Comparison of ENCODE assay signal across 22 cellular contexts in the genomic region with DNA sequence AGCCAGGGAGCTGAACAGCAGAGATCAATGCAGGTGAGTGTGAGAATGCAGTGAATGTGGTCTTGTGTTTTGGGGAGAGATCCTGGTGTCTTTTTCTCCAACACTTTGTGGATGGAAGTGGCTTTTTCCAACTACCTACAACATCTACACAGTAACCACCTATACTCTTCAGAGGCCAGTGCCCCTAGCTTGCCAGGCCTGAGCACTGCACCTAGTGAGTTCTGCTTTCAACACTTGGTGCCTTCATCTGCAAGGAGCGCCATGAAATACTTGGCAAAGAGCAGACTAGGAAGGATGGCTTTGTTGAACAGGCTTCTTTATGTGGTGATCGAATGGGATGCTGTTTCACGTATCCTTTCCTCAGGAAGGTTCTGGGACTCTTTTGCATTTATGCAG.
"Had no signal": no experiment of that assay in that cellular context is flagged by ENCODE, and none has a peak within 500 bp of the region (broad histone marks: within the 10 kb centered on the region; RNA-seq: fewer than 3 reads in every experiment).

No MANE protein-coding gene starts in this region.

- H3K27me3 ChIP-seq: sigmoid colon, testis had no signal

- H3K4me1 ChIP-seq: sigmoid colon, testis had no signal

- H3K36me3 Mint-ChIP-seq: memory B cell; stimulated activated naive B cell treated with anti-CD40 and anti-IgM and Interleukin-4, amounts not matched to agents 10 μg/mL and 1 μg/mL and 100 μg/mL, for 72 hours had no signal

- DNase-seq: activated CD4-positive, alpha-beta T cell treated with anti-CD3 and anti-CD28 coated beads for 1 hour; activated CD4-positive, alpha-beta T cell treated with anti-CD3 and anti-CD28 coated beads, Interleukin-2, amount 50 U/mL, for 1 hour; activated CD8-positive, alpha-beta T cell treated with anti-CD3 and anti-CD28 coated beads, Interleukin-2, amount 10 ng/mL, durations not matched to agents 7 days and 5 days; activated gamma-delta T cell; activated naive CD4-positive, alpha-beta T cell treated with anti-CD3 and anti-CD28 coated beads, Interleukin-2, amount 50 U/mL, for 16 hours; activated naive CD8-positive, alpha-beta T cell treated with anti-CD3 and anti-CD28 coated beads, Interleukin-2, amount 50 U/mL, for 24 hours; caudate nucleus; dermis blood vessel endothelial cell; effector CD8-positive, alpha-beta T cell; foreskin melanocyte; hippocampal formation; nephron progenitor cell; posterior cingulate gyrus; retina; sigmoid colon; stimulated activated CD4-positive, alpha-beta T cell treated with anti-CD3 and anti-CD28 coated beads, Interleukin-15, amount 100 ng/mL, for 24 hours; stimulated activated naive B cell treated with anti-CD40 and anti-IgM and Interleukin-4, amounts not matched to agents 10 μg/mL and 1 μg/mL and 100 μg/mL, for 72 hours; T-helper 1 cell; testis had no signal

- H3K27ac Mint-ChIP-seq: activated CD8-positive, alpha-beta T cell treated with anti-CD3 and anti-CD28 coated beads, Interleukin-2, amount 10 ng/mL, durations not matched to agents 7 days and 5 days; activated naive CD8-positive, alpha-beta T cell treated with anti-CD3 and anti-CD28 coated beads, Interleukin-2, amount 50 U/mL, for 24 hours; activated T-helper 1 cell treated with anti-CD3 and anti-CD28 coated beads, Interleukin-12 subunit alpha, Interleukin-12 subunit beta, Interleukin-2, Interleukin-4 antibody, amounts not matched to agents 30 ng/mL and 10 ng/mL and 1 ng/mL, durations not matched to agents 14 hours and 24 hours and 36 hours; memory B cell; nephron progenitor cell; stimulated activated naive B cell treated with anti-CD40 and anti-IgM and Interleukin-4, amounts not matched to agents 10 μg/mL and 1 μg/mL and 100 μg/mL, for 72 hours had no signal

- H3K4me3 Mint-ChIP-seq: activated CD8-positive, alpha-beta T cell treated with anti-CD3 and anti-CD28 coated beads, Interleukin-2, amount 10 ng/mL, durations not matched to agents 7 days and 5 days; activated naive CD8-positive, alpha-beta T cell treated with anti-CD3 and anti-CD28 coated beads, Interleukin-2, amount 50 U/mL, for 24 hours; activated T-helper 1 cell treated with anti-CD3 and anti-CD28 coated beads, Interleukin-12 subunit alpha, Interleukin-12 subunit beta, Interleukin-2, Interleukin-4 antibody, amounts not matched to agents 30 ng/mL and 10 ng/mL and 1 ng/mL, durations not matched to agents 14 hours and 24 hours and 36 hours; memory B cell; nephron progenitor cell; stimulated activated naive B cell treated with anti-CD40 and anti-IgM and Interleukin-4, amounts not matched to agents 10 μg/mL and 1 μg/mL and 100 μg/mL, for 72 hours had no signal

- H3K27me3 Mint-ChIP-seq: stimulated activated naive B cell treated with anti-CD40 and anti-IgM and Interleukin-4, amounts not matched to agents 10 μg/mL and 1 μg/mL and 100 μg/mL, for 72 hours had no signal

- H3K9me3 Mint-ChIP-seq: activated naive CD8-positive, alpha-beta T cell treated with anti-CD3 and anti-CD28 coated beads, Interleukin-2, amount 50 U/mL, for 24 hours; activated T-helper 1 cell treated with anti-CD3 and anti-CD28 coated beads, Interleukin-12 subunit alpha, Interleukin-12 subunit beta, Interleukin-2, Interleukin-4 antibody, amounts not matched to agents 30 ng/mL and 10 ng/mL and 1 ng/mL, durations not matched to agents 14 hours and 24 hours and 36 hours; memory B cell; nephron progenitor cell; stimulated activated naive B cell treated with anti-CD40 and anti-IgM and Interleukin-4, amounts not matched to agents 10 μg/mL and 1 μg/mL and 100 μg/mL, for 72 hours had no signal

- H3K4me1 Mint-ChIP-seq: activated naive CD8-positive, alpha-beta T cell treated with anti-CD3 and anti-CD28 coated beads, Interleukin-2, amount 50 U/mL, for 24 hours; memory B cell; nephron progenitor cell; stimulated activated naive B cell treated with anti-CD40 and anti-IgM and Interleukin-4, amounts not matched to agents 10 μg/mL and 1 μg/mL and 100 μg/mL, for 72 hours had no signal

- ATAC-seq: activated CD8-positive, alpha-beta T cell treated with anti-CD3 and anti-CD28 coated beads, Interleukin-2, amount 10 ng/mL, durations not matched to agents 7 days and 5 days; activated naive CD8-positive, alpha-beta T cell treated with anti-CD3 and anti-CD28 coated beads, Interleukin-2, amount 50 U/mL, for 24 hours; stimulated activated naive B cell treated with anti-CD40 and anti-IgM and Interleukin-4, amounts not matched to agents 10 μg/mL and 1 μg/mL and 100 μg/mL, for 72 hours had no signal

- H3K27ac ChIP-seq: sigmoid colon, testis had no signal

- H3K4me3 ChIP-seq: sigmoid colon, smooth muscle cell, testis had no signal

- H3K9me3 ChIP-seq: sigmoid colon, testis had no signal

- H3K36me3 ChIP-seq: sigmoid colon had no signal
